Comparison of ENCODE assay signal across 21 cellular contexts in the genomic region with DNA sequence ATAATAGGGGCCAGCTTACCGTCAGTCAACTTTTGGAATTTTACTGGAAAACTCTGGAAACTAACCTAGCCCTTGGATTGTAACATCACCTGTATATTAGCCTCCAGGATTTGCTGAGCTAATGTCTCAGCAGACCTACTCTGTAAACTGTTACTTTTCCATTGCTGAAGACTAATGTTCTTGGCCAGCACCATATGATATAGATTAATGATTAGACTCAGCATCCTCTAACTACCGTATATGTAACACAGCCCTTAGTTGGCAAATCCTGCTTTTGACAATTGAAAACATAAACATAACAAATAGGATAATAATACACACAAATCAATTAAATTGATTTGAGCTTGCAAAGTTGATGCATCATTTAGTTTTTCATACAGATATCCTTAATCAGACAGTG.
"Had no signal": no experiment of that assay in that cellular context is flagged by ENCODE, and none has a peak within 500 bp of the region (broad histone marks: within the 10 kb centered on the region; RNA-seq: fewer than 3 reads in every experiment).

No MANE protein-coding gene starts in this region.

- FAIRE-seq: endometrium, keratinocyte had no signal

- H3K36me3 ChIP-seq: ascending aorta, breast epithelium, left lung, neutrophil, tibial artery, uterus, WERI-Rb-1 had no signal

- H3K4me1 ChIP-seq: ascending aorta, breast epithelium, uterus had no signal

- ATAC-seq: activated CD4-positive, alpha-beta T cell treated with anti-CD3 and anti-CD28 coated beads for 36 hours; activated CD8-positive, alpha-beta memory T cell treated with anti-CD3 and anti-CD28 coated beads, Interleukin-2, amount 10 ng/mL, durations not matched to agents 7 days and 5 days; left lung; natural killer cell had no signal

- H3K4me2 ChIP-seq: hepatocyte had no signal

- DNase-seq: activated CD4-positive, alpha-beta memory T cell treated with anti-CD3 and anti-CD28 coated beads for 36 hours; activated CD4-positive, alpha-beta T cell treated with anti-CD3 and anti-CD28 coated beads for 36 hours; activated CD8-positive, alpha-beta memory T cell treated with anti-CD3 and anti-CD28 coated beads, Interleukin-2, amount 10 ng/mL, durations not matched to agents 7 days and 5 days; activated naive CD4-positive, alpha-beta T cell treated with anti-CD3 and anti-CD28 coated beads for 36 hours; activated T-cell treated with anti-CD3 and anti-CD28 coated beads, Interleukin-2, amount 50 U/mL, for 1 hour; left lung; mesenchymal stem cell; natural killer cell; stimulated activated CD4-positive, alpha-beta T cell treated with anti-CD3 and anti-CD28 coated beads, Interleukin-15, amount 100 ng/mL, for 24 hours; stimulated activated CD4-positive, alpha-beta T cell treated with anti-CD3 and anti-CD28 coated beads, Interleukin-4, amount 100 ng/mL, for 24 hours; stimulated activated naive CD4-positive, alpha-beta T cell; tibial artery; uterus; WERI-Rb-1 had no signal

- H2AFZ ChIP-seq: hepatocyte had no signal

- H3K27me3 ChIP-seq: ascending aorta, breast epithelium, hepatocyte, left lung, neutrophil, tibial artery, uterus had no signal

- H3K27ac ChIP-seq: ascending aorta, breast epithelium, hepatocyte, left lung, neutrophil, skin epidermis, tibial artery, uterus, WERI-Rb-1 had no signal

- H3K4me3 ChIP-seq: ascending aorta, breast epithelium, hepatocyte, left lung, skin epidermis, tibial artery, uterus had no signal

- H3K79me2 ChIP-seq: hepatocyte had no signal

- H3K9me3 ChIP-seq: ascending aorta, breast epithelium, left lung, neutrophil, tibial artery, uterus had no signal
